In the genomic region with DNA sequence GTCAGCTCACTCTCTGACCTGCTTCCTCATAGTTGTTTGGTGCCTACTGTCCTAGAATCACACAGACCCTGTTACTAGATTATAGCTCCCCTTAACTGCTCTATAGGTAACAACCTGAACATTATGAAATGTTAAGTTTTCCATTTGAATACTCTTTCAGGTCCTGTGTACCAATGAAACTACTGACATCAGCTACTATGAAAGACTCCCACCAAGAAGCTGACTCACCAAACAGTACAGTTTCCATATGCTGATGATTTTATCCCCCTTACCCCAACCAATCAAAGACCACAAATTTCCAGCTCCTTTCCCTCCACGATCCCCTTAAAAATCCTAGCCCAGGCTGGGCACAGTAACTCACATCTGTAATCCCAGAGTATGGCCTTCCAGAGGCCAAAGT, we compare ENCODE assay signal across 14 cellular contexts. TPM values are rescaled to one million over a fixed set of nuclear protein-coding genes. Genes with fewer than 3 reads are reported as not detected.
A peak's percentile ranks its signal among the peaks of the same experiment; 100 is the strongest.
DNase-seq lines count a peak whose midpoint lies in the region; ATAC-seq and TF ChIP-seq lines count a peak whose summit lies in the region.
"Had no signal": no experiment of that assay in that cellular context is flagged by ENCODE, and none has a peak within 500 bp of the region (broad histone marks: within the 10 kb centered on the region; RNA-seq: fewer than 3 reads in every experiment).

No MANE protein-coding gene starts in this region.

- peaks cover 0 to 28% (median 9%) of the 10 kb centered on the region in 9 donors for H3K36me3 ChIP-seq in heart left ventricle
- no peaks in the 10 kb centered on the region for H3K36me3 ChIP-seq in uterus
- H3K36me3 ChIP-seq: ovary had no signal

- ATAC-seq in right cardiac atrium (no peak), heart left ventricle (no peak), GM21381 (IDR thresholded peaks at IDR 0.05; ENCODE audit: unreplicated experiment) (no peak)
- ATAC-seq in activated T-helper 17 cell treated with anti-CD3 and anti-CD28 coated beads, Interleukin-2, amount 50 U/mL, for 72 hours (replicated peaks): peak; percentile 91

- H3K4me1 Mint-ChIP-seq in activated T-helper 17 cell treated with anti-CD3 and anti-CD28 coated beads, Interleukin-2, amount 50 U/mL, for 72 hours: peaks cover 18% of the 10 kb centered on the region

- H3K27ac ChIP-seq in right cardiac atrium (ENCODE audit: low read length) (peak overlapping the region; percentile 26), heart left ventricle (peak overlapping the region in 1 of 12 donors; percentile 15), uterus (no peak overlapping the region)
- H3K27ac ChIP-seq: ovary had no signal

- no peaks in the 10 kb centered on the region for H3K27me3 Mint-ChIP-seq in activated T-helper 17 cell treated with anti-CD3 and anti-CD28 coated beads, Interleukin-2, amount 50 U/mL, for 72 hours
- H3K27me3 Mint-ChIP-seq: dendritic cell treated with granulocyte-macrophage colony-stimulating factor and Interleukin-4, amounts not matched to agents 40 ng/mL and 50 ng/mL, for 4 days had no signal

- H3K27ac Mint-ChIP-seq in activated T-helper 17 cell treated with anti-CD3 and anti-CD28 coated beads, Interleukin-2, amount 50 U/mL, for 72 hours: peak overlapping the region; percentile 88
- H3K27ac Mint-ChIP-seq: dendritic cell treated with granulocyte-macrophage colony-stimulating factor and Interleukin-4, amounts not matched to agents 40 ng/mL and 50 ng/mL, for 4 days had no signal

- H3K9me3 ChIP-seq in right cardiac atrium (ENCODE audit: control insufficient read depth, low read length) (no peaks in the 10 kb centered on the region), heart left ventricle (no peaks in the 10 kb centered on the region), uterus (no peaks in the 10 kb centered on the region)
- H3K9me3 ChIP-seq: ovary had no signal

- intact Hi-C loops in right cardiac atrium (cut with DNase I) (no loop called here), heart left ventricle (cut with DNase I) (no loop called here), uterus (cut with DNase I; ENCODE audit: low total_unique reads) (no loop called here)

- 92% methylated on average over 1 of the region's 1 CpG for WGBS in right cardiac atrium
- 91 to 100% (median 97%) methylated on average over 1 of the region's 1 CpG for WGBS in heart left ventricle, 4 donors

- no peak for TF ChIP-seq POLR2A in heart left ventricle (IDR thresholded peaks at IDR 0.05)
- no peak for TF ChIP-seq POLR2A in uterus (IDR thresholded peaks at IDR 0.05)

- TF ChIP-seq CTCF in heart left ventricle (IDR thresholded peaks at IDR 0.05) (no peak), fibroblast of pulmonary artery (IDR thresholded peaks at IDR 0.05; ENCODE audit: low read length, missing control alignments) (no peak), uterus (IDR thresholded peaks at IDR 0.05) (no peak)

- H3K4me1 ChIP-seq in right cardiac atrium (ENCODE audit: control insufficient read depth, insufficient read depth, low read length) (no peaks in the 10 kb centered on the region), heart left ventricle (peaks cover 0 to 16% (median 0%) of the 10 kb centered on the region in 12 donors), uterus (no peaks in the 10 kb centered on the region)

- H3K27me3 ChIP-seq in right cardiac atrium (ENCODE audit: control insufficient read depth, insufficient read depth): no peaks in the 10 kb centered on the region
- H3K27me3 ChIP-seq in heart left ventricle: no peaks in the 10 kb centered on the region
- H3K27me3 ChIP-seq in uterus: no peaks in the 10 kb centered on the region
- H3K27me3 ChIP-seq: ovary had no signal

- peaks cover 40% of the 10 kb centered on the region for H3K36me3 Mint-ChIP-seq in activated T-helper 17 cell treated with anti-CD3 and anti-CD28 coated beads, Interleukin-2, amount 50 U/mL, for 72 hours (ENCODE audit: low read depth)

- no peak overlapping the region for H3K4me3 ChIP-seq in right cardiac atrium (ENCODE audit: low read length)
- no peak overlapping the region for H3K4me3 ChIP-seq in heart left ventricle
- no peak overlapping the region for H3K4me3 ChIP-seq in fibroblast of pulmonary artery (replicated peaks; ENCODE audit: low read depth, low read length)
- H3K4me3 ChIP-seq in uterus: no peak overlapping the region
- H3K4me3 ChIP-seq: ovary had no signal

- DNase-seq in right cardiac atrium (no peak), heart left ventricle (no peak), fibroblast of pulmonary artery (ENCODE audit: low read depth) (peak; percentile 45), uterus (no peak), NCI-H1694 (lab: John Stamatoyannopoulos, UW) (no peak), cortex of kidney (lab: John Stamatoyannopoulos, UW) (no peak)
- DNase-seq: activated effector memory CD4-positive, alpha-beta T cell treated with Interleukin-2 at 50 U/mL for 16 hours; NCI-H1436 treated with DMSO at 0.1 percent for 48 hours; NCI-H69; ovary; SHP77 treated with DMSO at 0.1 percent for 48 hours had no signal

- H3K9me3 Mint-ChIP-seq in activated T-helper 17 cell treated with anti-CD3 and anti-CD28 coated beads, Interleukin-2, amount 50 U/mL, for 72 hours: no peaks in the 10 kb centered on the region
- H3K9me3 Mint-ChIP-seq: dendritic cell treated with granulocyte-macrophage colony-stimulating factor and Interleukin-4, amounts not matched to agents 40 ng/mL and 50 ng/mL, for 4 days had no signal

- peak overlapping the region; percentile 60 for H3K4me3 Mint-ChIP-seq in activated T-helper 17 cell treated with anti-CD3 and anti-CD28 coated beads, Interleukin-2, amount 50 U/mL, for 72 hours
- H3K4me3 Mint-ChIP-seq: dendritic cell treated with granulocyte-macrophage colony-stimulating factor and Interleukin-4, amounts not matched to agents 40 ng/mL and 50 ng/mL, for 4 days had no signal

RNA-seq across cellular contexts. Expression of gene SRBD1, which starts 56.3 kb away (rescaled TPM):
- total RNA-seq in right cardiac atrium (10 to 100 TPM in 3 of 4 donors, 1 to 10 TPM in 1; 9.1 to 13.6 (median 13.1) TPM), heart left ventricle (10 to 100 TPM in 6 of 9 donors, 1 to 10 TPM in 3; 4.6 to 16.9 (median 11.2) TPM), uterus (10 to 100 TPM; 13.1 to 65.8 (median 34.0) TPM)
- polyA plus RNA-seq in right cardiac atrium (4.2 TPM), heart left ventricle (1 to 10 TPM; 3.0 to 3.8 TPM)
- 10 to 100 TPM; 10.9 to 17.1 TPM for total RNA-seq in activated T-helper 17 cell treated with anti-CD3 and anti-CD28 coated beads, Interleukin-2, amount 50 U/mL, for 72 hours
